ENCODE assay signal across 8 cellular contexts in the genomic region with DNA sequence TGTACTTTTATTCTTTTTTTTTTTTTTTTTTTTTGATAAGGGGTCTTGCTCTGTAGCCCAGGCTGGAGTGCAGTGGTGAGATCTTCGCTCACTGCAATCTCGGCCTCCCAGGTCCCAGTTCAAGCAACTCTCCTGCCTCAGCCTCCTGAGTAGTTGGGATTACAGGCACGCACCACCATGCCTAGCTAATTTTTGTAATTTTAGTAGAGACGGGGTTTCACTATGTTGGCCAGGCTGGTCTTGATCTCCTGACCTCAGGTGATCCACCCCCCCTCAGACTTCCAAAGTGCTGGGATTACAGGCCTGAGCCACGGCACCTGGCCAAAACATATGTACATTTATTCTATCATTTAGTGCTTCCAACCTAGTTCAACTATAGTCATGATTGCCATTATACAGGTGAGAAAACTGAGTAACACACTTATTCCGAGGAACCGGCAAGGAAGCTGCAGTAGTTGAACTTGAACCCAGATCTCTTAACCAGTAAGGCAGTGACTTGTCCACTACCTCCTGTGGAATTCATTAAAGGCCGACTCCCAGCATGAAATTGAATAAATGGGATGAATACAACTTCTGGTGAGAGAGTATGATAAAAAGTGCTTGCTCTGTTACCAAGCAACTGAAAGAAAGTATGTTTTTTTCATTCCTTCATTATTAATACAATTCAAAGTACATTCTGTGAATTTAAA. TPM values are rescaled to one million over a fixed set of nuclear protein-coding genes. Genes with fewer than 3 reads are reported as not detected.
A peak's percentile ranks its signal among the peaks of the same experiment; 100 is the strongest.
DNase-seq lines count a peak whose midpoint lies in the region; ATAC-seq and TF ChIP-seq lines count a peak whose summit lies in the region.

No MANE protein-coding gene starts in this region.

- TF ChIP-seq POLR2A in gastrocnemius medialis (IDR thresholded peaks at IDR 0.05), result no peak

- intact Hi-C loops in gastrocnemius medialis (cut with DNase I; ENCODE audit: low total_unique reads), result loop anchor here (1.0 to 5.0 kb wide), 4 partner anchors 107 to 408 kb away; a partner anchor contains a TSS

- H4K20me1 ChIP-seq in fibroblast of lung (ENCODE audit: control insufficient read depth, extremely low read depth, insufficient read depth, low read length), result no peaks in the 10 kb centered on the region

- peak overlapping the region; percentile 75 to 90 (median 85) for H3K4me3 Mint-ChIP-seq in T-cell

- H3K4me2 ChIP-seq in fibroblast of lung (ENCODE audit: extremely low read depth, insufficient read depth, low read length), result peak overlapping the region; percentile 55

- H3K9ac ChIP-seq in fibroblast of lung (ENCODE audit: insufficient read depth, low read length), result no peak overlapping the region

- no peak for TF ChIP-seq CTCF in GM06990 (IDR thresholded peaks at IDR 0.05; ENCODE audit: insufficient read depth, low read length, poor library complexity, severe bottlenecking)
- TF ChIP-seq CTCF in fibroblast of lung (conservative IDR thresholded peaks at IDR 0.05 in 1 of 2, IDR thresholded peaks at IDR 0.05 in 1 of 2; ENCODE audit: low read depth in 1 of 2, low read length in 2 of 2), result no peak
- TF ChIP-seq CTCF in gastrocnemius medialis (IDR thresholded peaks at IDR 0.05 in 4 of 5, conservative IDR thresholded peaks at IDR 0.05 in 1 of 5), result no peak

- H3K27me3 ChIP-seq in GM06990 (replicated peaks; ENCODE audit: control insufficient read depth, insufficient read depth, low read length) (no peaks in the 10 kb centered on the region), fibroblast of lung (ENCODE audit: control insufficient read depth, insufficient read depth, low read length) (no peaks in the 10 kb centered on the region), gastrocnemius medialis (no peaks in the 10 kb centered on the region)

- DNase-seq in GM06990 (ENCODE audit: extremely low read depth, insufficient read length), result no peak
- DNase-seq in T-cell, result no peak
- DNase-seq in fibroblast of lung (ENCODE audit: low read depth in 2 of 2), result no peak
- DNase-seq in gastrocnemius medialis, result no peak
- DNase-seq in inferior parietal cortex (ENCODE audit: extremely low spot score), result no peak
- DNase-seq in stimulated activated CD4-positive, alpha-beta T cell treated with anti-CD3 and anti-CD28 coated beads, Interleukin-15, amount 100 ng/mL, for 24 hours, result no peak
- no peak for DNase-seq in NCI-H345 treated with DMSO at 0.1 percent for 48 hours (lab: John Stamatoyannopoulos, UW; ENCODE audit: unreplicated experiment)

- no peaks in the 10 kb centered on the region for H3K4me1 ChIP-seq in fibroblast of lung (ENCODE audit: control insufficient read depth, extremely low read depth, insufficient read depth, low read length)
- H3K4me1 ChIP-seq in gastrocnemius medialis, result peaks cover 0 to 12% of the 10 kb centered on the region in 2 donors

- in situ Hi-C loops in gastrocnemius medialis (cut with MboI; ENCODE audit: low sequenced_read_pairs in 4 of 4), result loop anchor here (5.0 to 10.0 kb wide), 4 partner anchors 50 to 110 kb away; no protein-coding TSS in a partner anchor

- peaks cover 8% of the 10 kb centered on the region for H3K36me3 Mint-ChIP-seq in T-cell

- H3K4me1 Mint-ChIP-seq in T-cell, result peaks cover 29 to 39% (median 35%) of the 10 kb centered on the region in 3 donors

- H3K9me3 ChIP-seq in fibroblast of lung (ENCODE audit: control insufficient read depth, insufficient read depth, low read depth, low read length), result no peaks in the 10 kb centered on the region
- H3K9me3 ChIP-seq in gastrocnemius medialis, result no peaks in the 10 kb centered on the region

- POLR2A ChIA-PET in T-cell (lab: Charles Lee), result interaction anchor here (0.5 to 2.3 kb wide), 26 partner anchors 11 to 409 kb away, joined by 3 to 56 read pairs (median 6); a partner anchor contains a TSS

- peak overlapping the region; percentile 93 for H3K27ac ChIP-seq in fibroblast of lung (ENCODE audit: insufficient read depth, low read length)
- H3K27ac ChIP-seq in gastrocnemius medialis, result peak overlapping the region; percentile 94 to 96 (median 95)

- peak overlapping the region; percentile 95 to 98 for H3K27ac Mint-ChIP-seq in T-cell

- H3K27me3 Mint-ChIP-seq in T-cell, result no peaks in the 10 kb centered on the region

- ATAC-seq in T-cell (replicated peaks in 1 of 4) (no peak), gastrocnemius medialis (no peak), GM19395 (IDR thresholded peaks at IDR 0.05; ENCODE audit: unreplicated experiment) (no peak)

- peak overlapping the region; percentile 15 for H2AFZ ChIP-seq in fibroblast of lung (ENCODE audit: low read length)

- CTCF ChIA-PET in T-cell (lab: Charles Lee), result interaction anchor here (0.6 to 3.0 kb wide), 33 partner anchors 9 to 439 kb away, joined by 3 to 115 read pairs (median 6); a partner anchor contains a TSS

- H3K79me2 ChIP-seq in fibroblast of lung (ENCODE audit: control insufficient read depth, insufficient read depth, low read length), result peaks cover 34% of the 10 kb centered on the region

- peaks cover 2% of the 10 kb centered on the region for H3K36me3 ChIP-seq in GM06990 (ENCODE audit: control insufficient read depth, insufficient read depth, low read length)
- no peaks in the 10 kb centered on the region for H3K36me3 ChIP-seq in fibroblast of lung (ENCODE audit: control insufficient read depth, insufficient read depth, low read length)
- peaks cover 0 to 5% of the 10 kb centered on the region in 2 donors for H3K36me3 ChIP-seq in gastrocnemius medialis

- H3K4me3 ChIP-seq in GM06990 (replicated peaks; ENCODE audit: low read depth, low read length) (peak overlapping the region; percentile 70), fibroblast of lung (replicated peaks in 1 of 4; ENCODE audit: control extremely low read depth in 1 of 4, insufficient read depth in 1 of 4, low read depth in 3 of 4, low read length in 4 of 4) (peak overlapping the region in 3 of 4 experiments; percentile 77 to 91 (median 77)), gastrocnemius medialis (peak overlapping the region; percentile 71 to 89 (median 86))

- no peaks in the 10 kb centered on the region for H3K9me3 Mint-ChIP-seq in T-cell

RNA-seq across cellular contexts. Expression of a gene that starts 0.8 kb away (rescaled TPM):
- total RNA-seq in T-cell, result 100 to 1,000 TPM; 112 to 165 (median 147) TPM
- 14.1 and 18.0 TPM in 2 replicates for total RNA-seq in fibroblast of lung
- 13.1 and 13.2 TPM in 2 replicates for polyA plus RNA-seq in fibroblast of lung
- 10.2 and 11.4 TPM in 2 replicates for polyA plus RNA-seq in fibroblast of lung (2012)
- 64.6 and 65.9 TPM in 2 replicates for polyA minus RNA-seq in fibroblast of lung (ENCODE audit: low replicate concordance)
- 10 to 100 TPM; 15.9 to 42.2 (median 30.7) TPM for total RNA-seq in gastrocnemius medialis
